ENCODE assay signal across 1 cellular context in genomic region chr5:133993152-133993548, GRCh38.
TF ChIP-seq lines count a peak whose summit lies in the region.

No MANE protein-coding gene starts in this region.

TF ChIP-seq in WTC11, 78 proteins besides CTCF, POLR2A, EP300 and RAD21 (continued from another document):
- TF ChIP-seq AR (CRISPR knock-in tag; IDR thresholded peaks at IDR 0.05) (no peak), TEAD1 (CRISPR knock-in tag; IDR thresholded peaks at IDR 0.05) (no peak), FOXP4 (CRISPR knock-in tag; IDR thresholded peaks at IDR 0.05) (no peak), FOXJ3 (CRISPR knock-in tag; IDR thresholded peaks at IDR 0.05; ENCODE audit: borderline replicate concordance) (no peak), IRF2 (CRISPR knock-in tag; IDR thresholded peaks at IDR 0.05; ENCODE audit: borderline replicate concordance, low read depth) (no peak), E2F4 (CRISPR knock-in tag; IDR thresholded peaks at IDR 0.05; ENCODE audit: borderline replicate concordance, low read depth) (no peak), NR2C2 (CRISPR knock-in tag; IDR thresholded peaks at IDR 0.05) (no peak), PRRX2 (CRISPR knock-in tag; IDR thresholded peaks at IDR 0.05) (no peak)
